ENCODE assay signal across 8 cellular contexts in genomic region chr1:15834406-15835204, GRCh38. TPM values are rescaled to one million over a fixed set of nuclear protein-coding genes. Genes with fewer than 3 reads are reported as not detected.
DNase-seq lines count a peak whose midpoint lies in the region; ATAC-seq and TF ChIP-seq lines count a peak whose summit lies in the region.

No MANE protein-coding gene starts in this region.

- peaks cover 8% of the 10 kb centered on the region for H3K4me1 Mint-ChIP-seq in endodermal cell

- H3K9ac ChIP-seq in HUES6 (ENCODE audit: low read length) (peak overlapping the region; percentile 100), NT2/D1 (ENCODE audit: insufficient read length, low read depth) (peak overlapping the region; percentile 97), endodermal cell (ENCODE audit: extremely low read depth, low read length, poor library complexity, severe bottlenecking) (peak overlapping the region; percentile 99)

- H3K9me3 ChIP-seq in HUES6 (ENCODE audit: control insufficient read depth, insufficient read depth, low read depth, low read length) (no peaks in the 10 kb centered on the region), NT2/D1 (ENCODE audit: insufficient read depth, low read length) (no peaks in the 10 kb centered on the region), endodermal cell (ENCODE audit: control insufficient read depth, low read length) (no peaks in the 10 kb centered on the region)

- WGBS in endodermal cell (ENCODE audit: insufficient coverage in 1 of 2, insufficient read length in 1 of 2), 2 experiments = 0 to 1% methylated on average over 36 to 77 of the region's 77 CpGs

- DNase-seq in COLO829 (ENCODE audit: low spot score) (peak; percentile 72), NT2/D1 (ENCODE audit: low read depth, low spot score) (peak; percentile 75), endodermal cell (peak; percentile 96), midbrain (lab: John Stamatoyannopoulos, UW) (peak; percentile 89)
- peak; percentile 71 for DNase-seq in activated CD8-positive, alpha-beta memory T cell treated with anti-CD3 and anti-CD28 coated beads, Interleukin-2, amount 50 U/mL, for 24 hours (ENCODE audit: extremely low read depth)
- DNase-seq in stimulated activated CD8-positive, alpha-beta memory T cell treated with anti-CD3 and anti-CD28 coated beads, Interleukin-15, amount 100 ng/mL, for 48 hours (ENCODE audit: low read depth in 2 of 2) = peak; percentile 87 to 91

- H3K4me1 ChIP-seq in HUES6 (ENCODE audit: control insufficient read depth, insufficient read depth, low read length) (peaks cover 16% of the 10 kb centered on the region), NT2/D1 (ENCODE audit: insufficient read depth, insufficient read length) (no peaks in the 10 kb centered on the region), endodermal cell (ENCODE audit: control insufficient read depth, insufficient read depth, low read length) (no peaks in the 10 kb centered on the region)

- H3K27ac ChIP-seq in HUES6 (ENCODE audit: low read depth, low read length) (peak overlapping the region; percentile 99), endodermal cell (ENCODE audit: low read depth, low read length) (peak overlapping the region; percentile 100)

- peaks cover 7% of the 10 kb centered on the region for H3K36me3 Mint-ChIP-seq in endodermal cell (ENCODE audit: low read depth)

- TF ChIP-seq CTCF in endodermal cell (conservative IDR thresholded peaks at IDR 0.05) = no peak

- peak; percentile 47 for ATAC-seq in GM21390 (IDR thresholded peaks at IDR 0.05; ENCODE audit: unreplicated experiment)

- H3K9me3 Mint-ChIP-seq in endodermal cell = no peaks in the 10 kb centered on the region

- peak overlapping the region; percentile 99 for H3K27ac Mint-ChIP-seq in endodermal cell

- H3K36me3 ChIP-seq in HUES6 (ENCODE audit: control insufficient read depth, insufficient read depth, low read length) (no peaks in the 10 kb centered on the region), NT2/D1 (ENCODE audit: insufficient read depth, insufficient read length, low read length) (no peaks in the 10 kb centered on the region), endodermal cell (ENCODE audit: control insufficient read depth, insufficient read depth, low read length) (no peaks in the 10 kb centered on the region)

- H3K4me3 ChIP-seq in HUES6 (ENCODE audit: low read depth, low read length) = peak overlapping the region; percentile 70
- peak overlapping the region; percentile 65 for H3K4me3 ChIP-seq in NT2/D1 (ENCODE audit: insufficient read length, low read depth)
- peak overlapping the region; percentile 94 for H3K4me3 ChIP-seq in endodermal cell (ENCODE audit: low read length)

- H3K4me3 Mint-ChIP-seq in endodermal cell = peak overlapping the region; percentile 86

- no peaks in the 10 kb centered on the region for H3K27me3 Mint-ChIP-seq in endodermal cell (ENCODE audit: insufficient read depth)

- no peaks in the 10 kb centered on the region for H3K27me3 ChIP-seq in HUES6 (ENCODE audit: control insufficient read depth, insufficient read depth, low read length)
- H3K27me3 ChIP-seq in NT2/D1 (ENCODE audit: insufficient read depth, insufficient read length) = no peaks in the 10 kb centered on the region
- H3K27me3 ChIP-seq in endodermal cell (ENCODE audit: control insufficient read depth, insufficient read depth, low read length, poor library complexity, severe bottlenecking) = no peaks in the 10 kb centered on the region

RNA-seq across cellular contexts. Expression of gene SPEN, which starts 12.9 kb away (rescaled TPM):
- 10 to 100 TPM; 61.5 to 71.9 TPM for total RNA-seq in endodermal cell
- 55.4 TPM for polyA plus RNA-seq in endodermal cell (2013, experiment 1 of 2)
- polyA plus RNA-seq in endodermal cell (2013, experiment 2 of 2) = 52.7 TPM

RNA-seq across cellular contexts. Expression of gene UQCRHL, which starts 27.2 kb away (rescaled TPM):
- 1 to 10 TPM; 1.6 to 3.7 TPM for total RNA-seq in endodermal cell
- polyA plus RNA-seq in endodermal cell (2013, experiment 1 of 2) = 5.2 TPM
- polyA plus RNA-seq in endodermal cell (2013, experiment 2 of 2) = 5.2 TPM

Comparison
In these comparisons a context has a peak if more than half of its experiments do, and no peak if none do; other contexts are left out.
1. Peak in every context shown above with its lines: DNase-seq, ATAC-seq, H3K4me3 ChIP-seq and H3K27ac ChIP-seq.